In genomic region chr1:24899581-24900485, GRCh38 we compare ENCODE assay signal across 15 cellular contexts. TPM values are rescaled to one million over a fixed set of nuclear protein-coding genes. Genes with fewer than 3 reads are reported as not detected.
DNase-seq lines count a peak whose midpoint lies in the region; ATAC-seq and TF ChIP-seq lines count a peak whose summit lies in the region.
"Had no signal": no experiment of that assay in that cellular context is flagged by ENCODE, and none has a peak within 500 bp of the region (broad histone marks: within the 10 kb centered on the region; RNA-seq: fewer than 3 reads in every experiment).

No MANE protein-coding gene starts in this region.

- no peak overlapping the region for H2AFZ ChIP-seq in OCI-LY7 (ENCODE audit: low read length)

- no peaks in the 10 kb centered on the region for H3K9me2 ChIP-seq in OCI-LY7 (ENCODE audit: insufficient read depth, low read length)

- H3K4me1 ChIP-seq in OCI-LY7 (ENCODE audit: insufficient read depth, low read length, poor library complexity, severe bottlenecking), result no peaks in the 10 kb centered on the region
- H3K4me1 ChIP-seq: right lobe of liver, upper lobe of left lung had no signal

- H3K4me2 ChIP-seq in OCI-LY7 (ENCODE audit: low read length), result no peak overlapping the region

- ATAC-seq in WTC11, result no peak
- ATAC-seq: Panc1, right lobe of liver had no signal

- TF ChIP-seq CTCF in OCI-LY7 (conservative IDR thresholded peaks at IDR 0.05; ENCODE audit: low read length) (no peak), osteocyte (IDR thresholded peaks at IDR 0.05) (no peak), WTC11 (IDR thresholded peaks at IDR 0.05) (no peak)

- H3K27me3 Mint-ChIP-seq in T-helper 2 cell treated with Interferon-gamma antibody and Interleukin-4, amounts not matched to agents 5 μg/mL and 100 μg/mL, for 36 hours (ENCODE audit: low read depth), result no peaks in the 10 kb centered on the region
- H3K27me3 Mint-ChIP-seq in activated naive CD8-positive, alpha-beta T cell treated with anti-CD3 and anti-CD28 coated beads for 36 hours, result peaks cover 13% of the 10 kb centered on the region
- H3K27me3 Mint-ChIP-seq in osteocyte (ENCODE audit: unreplicated experiment) (peaks cover 26% of the 10 kb centered on the region), WTC11 (ENCODE audit: low read depth) (no peaks in the 10 kb centered on the region)

- intact Hi-C loops in OCI-LY7 (cut with micrococcal nuclease; ENCODE audit: unreplicated experiment), result no loop called here

- H3K9me3 Mint-ChIP-seq in T-helper 2 cell treated with Interferon-gamma antibody and Interleukin-4, amounts not matched to agents 5 μg/mL and 100 μg/mL, for 36 hours, result no peaks in the 10 kb centered on the region
- no peaks in the 10 kb centered on the region for H3K9me3 Mint-ChIP-seq in activated naive CD8-positive, alpha-beta T cell treated with anti-CD3 and anti-CD28 coated beads for 36 hours
- no peaks in the 10 kb centered on the region for H3K9me3 Mint-ChIP-seq in osteocyte (ENCODE audit: unreplicated experiment)
- H3K9me3 Mint-ChIP-seq in WTC11, result no peaks in the 10 kb centered on the region

- BruUV-seq in OCI-LY7 (replicated peaks; lab: Mats Ljungman, UMichigan), result TSS peak; percentile 65

- no peak overlapping the region for H3K27ac ChIP-seq in OCI-LY7 (ENCODE audit: low read depth, low read length, poor library complexity, severe bottlenecking)
- H3K27ac ChIP-seq: right lobe of liver, upper lobe of left lung had no signal

- POLR2A ChIA-PET in OCI-LY7 (lab: Charles Lee), result interaction anchor here (0.7 kb wide), 1 partner anchor 332 kb away, joined by 4 read pairs; the partner anchor contains the start of gene SYF2
- POLR2A ChIA-PET in WTC11 (lab: Charles Lee), result interaction anchor here (0.6 kb wide), 1 partner anchor 9 kb away, joined by 6 read pairs; no protein-coding TSS in a partner anchor

- H3K4me3 Mint-ChIP-seq in T-helper 2 cell treated with Interferon-gamma antibody and Interleukin-4, amounts not matched to agents 5 μg/mL and 100 μg/mL, for 36 hours, result no peak overlapping the region
- peak overlapping the region; percentile 0 for H3K4me3 Mint-ChIP-seq in activated naive CD8-positive, alpha-beta T cell treated with anti-CD3 and anti-CD28 coated beads for 36 hours
- no peak overlapping the region for H3K4me3 Mint-ChIP-seq in osteocyte (ENCODE audit: unreplicated experiment)
- H3K4me3 Mint-ChIP-seq in WTC11, result no peak overlapping the region

- peaks cover 15% of the 10 kb centered on the region for H3K4me1 Mint-ChIP-seq in T-helper 2 cell treated with Interferon-gamma antibody and Interleukin-4, amounts not matched to agents 5 μg/mL and 100 μg/mL, for 36 hours (ENCODE audit: low read depth)
- H3K4me1 Mint-ChIP-seq in activated naive CD8-positive, alpha-beta T cell treated with anti-CD3 and anti-CD28 coated beads for 36 hours, result peaks cover 36% of the 10 kb centered on the region
- H3K4me1 Mint-ChIP-seq in osteocyte (ENCODE audit: unreplicated experiment) (no peaks in the 10 kb centered on the region), WTC11 (peaks cover 7% of the 10 kb centered on the region)

- peaks cover 32% of the 10 kb centered on the region for H3K36me3 Mint-ChIP-seq in T-helper 2 cell treated with Interferon-gamma antibody and Interleukin-4, amounts not matched to agents 5 μg/mL and 100 μg/mL, for 36 hours (ENCODE audit: low read depth)
- H3K36me3 Mint-ChIP-seq in activated naive CD8-positive, alpha-beta T cell treated with anti-CD3 and anti-CD28 coated beads for 36 hours, result peaks cover 18% of the 10 kb centered on the region
- H3K36me3 Mint-ChIP-seq in osteocyte (ENCODE audit: unreplicated experiment) (no peaks in the 10 kb centered on the region), WTC11 (no peaks in the 10 kb centered on the region)

- H3K27ac Mint-ChIP-seq in T-helper 2 cell treated with Interferon-gamma antibody and Interleukin-4, amounts not matched to agents 5 μg/mL and 100 μg/mL, for 36 hours, result peak overlapping the region; percentile 13
- H3K27ac Mint-ChIP-seq in activated naive CD8-positive, alpha-beta T cell treated with anti-CD3 and anti-CD28 coated beads for 36 hours, result peak overlapping the region; percentile 50
- no peak overlapping the region for H3K27ac Mint-ChIP-seq in osteocyte (ENCODE audit: unreplicated experiment)
- H3K27ac Mint-ChIP-seq in WTC11, result no peak overlapping the region

- H3K4me3 ChIP-seq in OCI-LY7 (ENCODE audit: low read depth, low read length, poor library complexity, severe bottlenecking), result no peak overlapping the region
- H3K4me3 ChIP-seq: right lobe of liver, upper lobe of left lung had no signal

- no peaks in the 10 kb centered on the region for H3K79me2 ChIP-seq in OCI-LY7 (ENCODE audit: insufficient read depth, low read depth, low read length)

- no peaks in the 10 kb centered on the region for H4K20me1 ChIP-seq in OCI-LY7 (ENCODE audit: insufficient read depth, low read length)

- CTCF ChIA-PET in OCI-LY7 (lab: Charles Lee; ENCODE audit: unreplicated experiment), result no interaction called here
- CTCF ChIA-PET in WTC11 (lab: Charles Lee), result interaction anchor here (0.7 to 2.3 kb wide), 7 partner anchors 10 to 69 kb away, joined by 3 to 12 read pairs (median 7); no protein-coding TSS in a partner anchor

- H3K36me3 ChIP-seq in OCI-LY7 (ENCODE audit: insufficient read depth, low read length), result peaks cover 31% of the 10 kb centered on the region; the same call in 1 of the 2 replicates
- H3K36me3 ChIP-seq: right lobe of liver had no signal

- DNase-seq in T-helper 2 cell treated with Interferon-gamma antibody and Interleukin-4, amounts not matched to agents 5 μg/mL and 100 μg/mL, for 36 hours (ENCODE audit: low spot score), result no peak
- DNase-seq in T-helper 2 cell, result no peak
- no peak for DNase-seq in OCI-LY7 (ENCODE audit: low spot score)
- no peak for DNase-seq in activated naive CD8-positive, alpha-beta T cell treated with anti-CD3 and anti-CD28 coated beads for 36 hours
- peak; percentile 34 for DNase-seq in osteocyte (ENCODE audit: extremely low spot score, unreplicated experiment)
- DNase-seq in OCI-M1 (lab: John Stamatoyannopoulos, UW), result no peak
- no peak for DNase-seq in WTC11 (ENCODE audit: low spot score)
- DNase-seq in NCI-H2081 treated with DMSO at 0.1 percent for 48 hours (lab: John Stamatoyannopoulos, UW), result no peak
- DNase-seq: DMS153, NCI-H446 treated with DMSO at 0.1 percent for 48 hours had no signal

- H3K9me3 ChIP-seq in OCI-LY7 (ENCODE audit: low read length), result no peaks in the 10 kb centered on the region
- H3K9me3 ChIP-seq: right lobe of liver, upper lobe of left lung had no signal

TF ChIP-seq in WTC11, 78 proteins besides CTCF, POLR2A, EP300 and RAD21 (continues in another document):
- TF ChIP-seq ZNF396 (CRISPR knock-in tag; IDR thresholded peaks at IDR 0.05; ENCODE audit: borderline replicate concordance) (no peak), JAZF1 (CRISPR knock-in tag; IDR thresholded peaks at IDR 0.05) (no peak), KAT7 (CRISPR knock-in tag; IDR thresholded peaks at IDR 0.05; ENCODE audit: borderline replicate concordance) (no peak), MYBL2 (CRISPR knock-in tag; IDR thresholded peaks at IDR 0.05) (no peak), ATF3 (CRISPR knock-in tag; conservative IDR thresholded peaks at IDR 0.05) (no peak), JUN (CRISPR knock-in tag; IDR thresholded peaks at IDR 0.05) (no peak), CDX4 (CRISPR knock-in tag; IDR thresholded peaks at IDR 0.05; ENCODE audit: borderline replicate concordance) (no peak), STAT6 (CRISPR knock-in tag; conservative IDR thresholded peaks at IDR 0.05; ENCODE audit: low read depth) (no peak), MXD4 (CRISPR knock-in tag; IDR thresholded peaks at IDR 0.05; ENCODE audit: borderline replicate concordance) (no peak), FOXJ3 (CRISPR knock-in tag; IDR thresholded peaks at IDR 0.05; ENCODE audit: borderline replicate concordance) (no peak), SMAD4 (CRISPR knock-in tag; IDR thresholded peaks at IDR 0.05) (no peak), ELF4 (CRISPR knock-in tag; IDR thresholded peaks at IDR 0.05; ENCODE audit: low read depth) (no peak)

RNA-seq across cellular contexts. Expression of gene RUNX3, which starts 30.2 kb away (rescaled TPM):
- 9.5 and 12.2 TPM in 2 replicates for total RNA-seq in OCI-LY7 (2014; rRNA removed; shearing (Covaris generic))
- total RNA-seq in OCI-LY7 (2022), result 39.5 and 41.1 TPM in 2 replicates
- 100 to 1,000 TPM; 144 TPM for total RNA-seq in activated naive CD8-positive, alpha-beta T cell treated with anti-CD3 and anti-CD28 coated beads for 36 hours
- not detected in 2 replicates for total RNA-seq in osteocyte
- total RNA-seq in WTC11 (2021), result 1.5 to 1.8 TPM (median 1.8 TPM) in 3 replicates
- total RNA-seq: dermis microvascular lymphatic vessel endothelial cell, fibroblast of villous mesenchyme had no signal

Comparison
In these comparisons a context has a peak if more than half of its experiments do, and no peak if none do; other contexts are left out.
1. H3K27ac Mint-ChIP-seq: peak in T-helper 2 cell treated with Interferon-gamma antibody and Interleukin-4, amounts not matched to agents 5 μg/mL and 100 μg/mL, for 36 hours (single experiment) and activated naive CD8-positive, alpha-beta T cell treated with anti-CD3 and anti-CD28 coated beads for 36 hours (single experiment); none in osteocyte (single experiment) and WTC11 (single experiment).